15 cellular contexts compared by ENCODE assay signal in the genomic region with DNA sequence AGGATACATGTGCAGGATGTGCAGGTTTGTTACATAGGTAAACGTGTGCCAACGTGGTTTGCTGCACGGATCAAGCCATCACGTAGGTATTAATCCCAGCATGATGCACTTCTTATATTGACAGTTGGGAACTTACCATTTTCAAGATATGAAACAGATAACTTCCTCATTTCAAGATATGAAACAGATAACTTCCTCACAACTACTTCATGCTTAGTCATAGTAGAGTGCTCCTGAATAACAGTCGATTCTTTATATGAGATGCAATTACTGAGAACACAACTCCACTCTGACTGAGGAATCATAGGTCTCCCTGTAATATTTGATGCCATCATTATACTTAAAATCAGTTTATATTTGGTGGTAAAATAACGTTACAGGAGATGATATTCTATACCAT.
DNase-seq lines count a peak whose midpoint lies in the region; ATAC-seq and TF ChIP-seq lines count a peak whose summit lies in the region.
"Had no signal": no experiment of that assay in that cellular context is flagged by ENCODE, and none has a peak within 500 bp of the region (broad histone marks: within the 10 kb centered on the region; RNA-seq: fewer than 3 reads in every experiment).

No MANE protein-coding gene starts in this region.

- no peak overlapping the region for H3K27ac Mint-ChIP-seq in MCF 10A (ENCODE audit: low read depth, unreplicated experiment)
- H3K27ac Mint-ChIP-seq: GM23338; stimulated activated naive B cell treated with anti-CD40 and anti-IgM and Interleukin-4, amounts not matched to agents 10 μg/mL and 1 μg/mL and 100 μg/mL, for 72 hours had no signal

- no peak overlapping the region for H3K4me3 Mint-ChIP-seq in MCF 10A (ENCODE audit: unreplicated experiment)
- H3K4me3 Mint-ChIP-seq: GM23338; stimulated activated naive B cell treated with anti-CD40 and anti-IgM and Interleukin-4, amounts not matched to agents 10 μg/mL and 1 μg/mL and 100 μg/mL, for 72 hours had no signal

- H3K9me3 Mint-ChIP-seq in MCF 10A (ENCODE audit: unreplicated experiment), result no peaks in the 10 kb centered on the region
- H3K9me3 Mint-ChIP-seq: GM23338; stimulated activated naive B cell treated with anti-CD40 and anti-IgM and Interleukin-4, amounts not matched to agents 10 μg/mL and 1 μg/mL and 100 μg/mL, for 72 hours had no signal

- ATAC-seq in GM18498 (IDR thresholded peaks at IDR 0.05; ENCODE audit: unreplicated experiment), result peak; percentile 85
- peak; percentile 67 for ATAC-seq in GM19438 (IDR thresholded peaks at IDR 0.05; ENCODE audit: low read depth, unreplicated experiment)
- peak; percentile 93 for ATAC-seq in HG02870 (IDR thresholded peaks at IDR 0.05; ENCODE audit: unreplicated experiment)
- peak; percentile 95 for ATAC-seq in HG03565 (IDR thresholded peaks at IDR 0.05; ENCODE audit: unreplicated experiment)
- no peak for ATAC-seq in GM18873 (IDR thresholded peaks at IDR 0.05; ENCODE audit: low FRiP score, unreplicated experiment)
- ATAC-seq: GM23338 had no signal

- H3K27me3 Mint-ChIP-seq in MCF 10A (ENCODE audit: insufficient read depth, unreplicated experiment), result no peaks in the 10 kb centered on the region
- H3K27me3 Mint-ChIP-seq: stimulated activated naive B cell treated with anti-CD40 and anti-IgM and Interleukin-4, amounts not matched to agents 10 μg/mL and 1 μg/mL and 100 μg/mL, for 72 hours had no signal

- no TSS peak for BruUV-seq in MCF 10A (replicated peaks; lab: Mats Ljungman, UMichigan)

- no peaks in the 10 kb centered on the region for H3K36me3 Mint-ChIP-seq in MCF 10A (ENCODE audit: insufficient read depth, unreplicated experiment)
- H3K36me3 Mint-ChIP-seq: stimulated activated naive B cell treated with anti-CD40 and anti-IgM and Interleukin-4, amounts not matched to agents 10 μg/mL and 1 μg/mL and 100 μg/mL, for 72 hours had no signal

- no peaks in the 10 kb centered on the region for H3K4me1 Mint-ChIP-seq in MCF 10A (ENCODE audit: insufficient read depth, unreplicated experiment)
- H3K4me1 Mint-ChIP-seq: GM23338; stimulated activated naive B cell treated with anti-CD40 and anti-IgM and Interleukin-4, amounts not matched to agents 10 μg/mL and 1 μg/mL and 100 μg/mL, for 72 hours had no signal

- no peak for TF ChIP-seq CTCF in MCF 10A (IDR thresholded peaks at IDR 0.05; ENCODE audit: unreplicated experiment)

- CTCF ChIA-PET in MCF 10A (lab: Yijun Ruan, JAX), result no interaction called here

- POLR2A ChIA-PET in MCF 10A (lab: Yijun Ruan, JAX), result no interaction called here

- intact Hi-C loops in MCF 10A (cut with micrococcal nuclease), result no loop called here

- DNase-seq in iPS-NIHi11 (ENCODE audit: low spot score), result no peak
- DNase-seq in MCF 10A (ENCODE audit: unreplicated experiment), result no peak
- no peak for DNase-seq in NCI-H748 (lab: John Stamatoyannopoulos, UW; ENCODE audit: unreplicated experiment)
- DNase-seq: activated naive CD4-positive, alpha-beta T cell treated with anti-CD3 and anti-CD28 coated beads, Interleukin-2, amount 50 U/mL, for 16 hours; DMS 273 treated with DMSO at 0.1 percent for 48 hours; glutamatergic neuron; RPMI8226; stimulated activated CD4-positive, alpha-beta T cell treated with anti-CD3 and anti-CD28 coated beads, Interleukin-4, amount 100 ng/mL, for 24 hours; stimulated activated naive B cell treated with anti-CD40 and anti-IgM and Interleukin-4, amounts not matched to agents 10 μg/mL and 1 μg/mL and 100 μg/mL, for 72 hours had no signal
